In the genomic region with DNA sequence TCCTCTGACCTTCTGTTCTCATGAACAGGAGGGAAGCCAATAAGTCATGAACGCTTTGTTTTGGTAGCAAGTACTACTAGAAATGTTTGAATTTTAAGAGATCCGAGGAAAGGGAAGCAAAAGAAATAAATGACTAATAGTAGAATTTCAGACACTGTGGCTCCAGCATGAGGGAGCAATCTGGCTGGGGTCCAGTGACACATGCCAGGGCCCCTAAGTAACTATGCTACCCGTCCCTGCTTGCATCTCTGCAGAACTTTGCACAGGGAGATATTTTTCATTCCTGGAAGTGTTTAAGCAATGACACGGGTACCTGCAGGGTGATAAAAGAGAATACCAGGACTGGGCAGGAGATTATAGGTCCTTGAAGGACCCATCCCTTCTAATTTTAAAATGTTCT, we compare ENCODE assay signal across 15 cellular contexts. TPM values are rescaled to one million over a fixed set of nuclear protein-coding genes. Genes with fewer than 3 reads are reported as not detected.
DNase-seq lines count a peak whose midpoint lies in the region; TF ChIP-seq lines count a peak whose summit lies in the region.
"Had no signal": no experiment of that assay in that cellular context is flagged by ENCODE, and none has a peak within 500 bp of the region (broad histone marks: within the 10 kb centered on the region; RNA-seq: fewer than 3 reads in every experiment).

No MANE protein-coding gene starts in this region.

- TF ChIP-seq CTCF in brain microvascular endothelial cell (IDR thresholded peaks at IDR 0.05; ENCODE audit: low read depth, low read length, missing control alignments) (no peak), nephron (IDR thresholded peaks at IDR 0.05; ENCODE audit: unreplicated experiment in 3 of 3) (no peak), GM13976 (IDR thresholded peaks at IDR 0.05; ENCODE audit: borderline replicate concordance, control extremely low read depth, extremely low read depth, insufficient read depth, missing control alignments) (no peak), ovary (IDR thresholded peaks at IDR 0.05) (no peak)

- intact Hi-C loops in ovary (cut with DNase I), result loop anchor here in 3 of 4 donors (2.0 to 10.0 kb wide), 3 partner anchors 427 to 459 kb away; no protein-coding TSS in a partner anchor

- in situ Hi-C loops in brain microvascular endothelial cell (cut with HindIII; ENCODE audit: low pct_ligation_motif_present, low sequenced_read_pairs), result no loop called here
- in situ Hi-C loops in GM13976 (cut with MboI; ENCODE audit: low sequenced_read_pairs, unreplicated experiment), result loop anchor here (10.0 kb wide), 1 partner anchor 429 kb away; no protein-coding TSS in a partner anchor

- no peak overlapping the region for H3K4me3 ChIP-seq in brain microvascular endothelial cell (ENCODE audit: low read depth, low read length)
- no peak overlapping the region for H3K4me3 ChIP-seq in ovary

- H3K36me3 Mint-ChIP-seq in nephron (ENCODE audit: low read depth), result peaks cover 3% of the 10 kb centered on the region

- peaks cover 2% of the 10 kb centered on the region for H3K4me1 ChIP-seq in ovary (ENCODE audit: insufficient read depth)
- H3K4me1 ChIP-seq: left lung had no signal

- no peaks in the 10 kb centered on the region for H3K9me3 Mint-ChIP-seq in nephron
- H3K9me3 Mint-ChIP-seq: activated CD4-positive, alpha-beta T cell treated with anti-CD3 and anti-CD28 coated beads, Interleukin-2, amount 10 ng/mL, durations not matched to agents 7 days and 5 days had no signal

- no peak overlapping the region for H3K27ac ChIP-seq in brain microvascular endothelial cell
- H3K27ac ChIP-seq in ovary, result no peak overlapping the region
- H3K27ac ChIP-seq: left lung, suprapubic skin had no signal

- peaks cover 12% of the 10 kb centered on the region for H3K27me3 Mint-ChIP-seq in nephron (ENCODE audit: low read depth)

- H3K27ac Mint-ChIP-seq in nephron, result peak overlapping the region in 1 of 3 experiments; percentile 52
- H3K27ac Mint-ChIP-seq: activated CD4-positive, alpha-beta T cell treated with anti-CD3 and anti-CD28 coated beads, Interleukin-2, amount 10 ng/mL, durations not matched to agents 7 days and 5 days; activated naive CD8-positive, alpha-beta T cell treated with anti-CD3 and anti-CD28 coated beads, Interleukin-2, amount 10 ng/mL, durations not matched to agents 7 days and 5 days had no signal

- no peak for TF ChIP-seq EP300 in ovary (IDR thresholded peaks at IDR 0.05)

- H3K27me3 ChIP-seq in brain microvascular endothelial cell (replicated peaks) (no peaks in the 10 kb centered on the region), ovary (no peaks in the 10 kb centered on the region)

- TF ChIP-seq POLR2A in ovary (IDR thresholded peaks at IDR 0.05), result no peak

- peak; percentile 39 for DNase-seq in AG20443 (ENCODE audit: low spot score)
- DNase-seq in LHCN-M2 (ENCODE audit: low read depth), result peak; percentile 46
- DNase-seq in brain microvascular endothelial cell, result peak; percentile 37
- DNase-seq in GM13976 (ENCODE audit: low spot score), result no peak
- DNase-seq in ovary, result no peak
- DNase-seq in DMS79 treated with DMSO at 0.1 percent for 48 hours (lab: John Stamatoyannopoulos, UW), result no peak
- no peak for DNase-seq in SIG-M5 (lab: John Stamatoyannopoulos, UW)
- DNase-seq: activated naive CD8-positive, alpha-beta T cell treated with anti-CD3 and anti-CD28 coated beads, Interleukin-2, amount 10 ng/mL, durations not matched to agents 7 days and 5 days; activated T-cell treated with anti-CD3 and anti-CD28 coated beads, Interleukin-2, amount 50 U/mL, for 1 hour; esophagus squamous epithelium; left lung had no signal

- no peaks in the 10 kb centered on the region for H3K9me3 ChIP-seq in ovary
- H3K9me3 ChIP-seq: esophagus squamous epithelium, HAP-1, left lung, suprapubic skin had no signal

- H3K4me1 Mint-ChIP-seq in nephron, result peaks cover 48% of the 10 kb centered on the region

- H3K36me3 ChIP-seq in brain microvascular endothelial cell (replicated peaks), result no peaks in the 10 kb centered on the region
- no peaks in the 10 kb centered on the region for H3K36me3 ChIP-seq in ovary
- H3K36me3 ChIP-seq: esophagus squamous epithelium, HAP-1, left lung, suprapubic skin had no signal

- 29 to 36% (median 30%) methylated on average over 4 of the region's 4 CpGs for WGBS in ovary, 3 donors

- peak overlapping the region; percentile 41 to 62 (median 55) for H3K4me3 Mint-ChIP-seq in nephron
- H3K4me3 Mint-ChIP-seq: activated CD4-positive, alpha-beta T cell treated with anti-CD3 and anti-CD28 coated beads, Interleukin-2, amount 10 ng/mL, durations not matched to agents 7 days and 5 days; activated naive CD8-positive, alpha-beta T cell treated with anti-CD3 and anti-CD28 coated beads, Interleukin-2, amount 10 ng/mL, durations not matched to agents 7 days and 5 days had no signal

RNA-seq across cellular contexts. Expression of a gene that starts 7.3 kb away (rescaled TPM):
- total RNA-seq in LHCN-M2 (2014; rRNA removed) (not detected in 2 replicates), ovary (1 to 10 TPM in 4 of 7 donors, under 1 TPM in 3; 0.24 to 2.1 (median 1.1) TPM)
- polyA plus RNA-seq in LHCN-M2 (2012), result not detected
- 1 to 10 TPM in 1 of 2 donors, under 1 TPM in 1; 0.51 to 1.8 TPM for polyA plus RNA-seq in ovary
- total RNA-seq: activated CD4-positive, alpha-beta T cell treated with anti-CD3 and anti-CD28 coated beads, Interleukin-2, amount 10 ng/mL, durations not matched to agents 7 days and 5 days; activated naive CD8-positive, alpha-beta T cell treated with anti-CD3 and anti-CD28 coated beads, Interleukin-2, amount 10 ng/mL, durations not matched to agents 7 days and 5 days had no signal

RNA-seq across cellular contexts. Expression of a gene that starts 12.8 kb away (rescaled TPM):
- total RNA-seq in LHCN-M2 (2014; rRNA removed) (0.58 and 0.92 TPM in 2 replicates), ovary (1 to 10 TPM in 6 of 7 donors, under 1 TPM in 1; 0.95 to 7.2 (median 3.4) TPM)
- polyA plus RNA-seq in LHCN-M2 (2012), result 0.10 TPM
- polyA plus RNA-seq in ovary, result 1 to 10 TPM; 1.2 to 2.7 TPM

Comparison
In these comparisons a context has a peak if more than half of its experiments do, and no peak if none do; other contexts are left out.
1. DNase-seq: peak in AG20443 (single experiment), LHCN-M2 (single experiment) and brain microvascular endothelial cell (single experiment); none in GM13976 (single experiment), ovary (0 of 5), DMS79 treated with DMSO at 0.1 percent for 48 hours (single experiment) and SIG-M5 (single experiment).